ENCODE assay signal across 8 cellular contexts in genomic region chr9:21802418-21803000, GRCh38. TPM values are rescaled to one million over a fixed set of nuclear protein-coding genes. Genes with fewer than 3 reads are reported as not detected.
DNase-seq lines count a peak whose midpoint lies in the region; ATAC-seq and TF ChIP-seq lines count a peak whose summit lies in the region.

Gene MTAP, plus strand, starts transcription at chr9:21802636. Its CDS starts 113 bp downstream, at chr9:21802749.

- H3K9me3 ChIP-seq in SJSA1 (replicated peaks) (no peaks in the 10 kb centered on the region), ovary (no peaks in the 10 kb centered on the region), thoracic aorta (no peaks in the 10 kb centered on the region)

- H3K27me3 Mint-ChIP-seq in activated naive CD8-positive, alpha-beta T cell, result peaks cover 5% of the 10 kb centered on the region

- no peak for TF ChIP-seq CTCF in ovary (IDR thresholded peaks at IDR 0.05)
- TF ChIP-seq CTCF in thoracic aorta (IDR thresholded peaks at IDR 0.05), result no peak

- no peaks in the 10 kb centered on the region for H3K36me3 Mint-ChIP-seq in activated naive CD8-positive, alpha-beta T cell

- peak within 1 kb of the TSS; percentile 99 for H3K4me3 Mint-ChIP-seq in activated naive CD8-positive, alpha-beta T cell

- peak within 1 kb of the TSS; percentile 99 for H3K27ac Mint-ChIP-seq in activated naive CD8-positive, alpha-beta T cell

- H3K27ac ChIP-seq in SJSA1 (peak within 1 kb of the TSS; percentile 60), ovary (peak within 1 kb of the TSS; percentile 68 to 86), thoracic aorta (peak within 1 kb of the TSS; percentile 89 to 93)

- ATAC-seq in Right ventricle myocardium inferior (peak; percentile 99), thoracic aorta (ENCODE audit: insufficient number of reproducible peaks, low FRiP score, low read depth) (peak; percentile 91)

- peak; percentile 77 for TF ChIP-seq POLR2A in ovary (IDR thresholded peaks at IDR 0.05)

- TF ChIP-seq EP300 in ovary (IDR thresholded peaks at IDR 0.05), result no peak

- 0 to 1% (median 0%) methylated on average over 34 to 48 of the region's 48 CpGs for WGBS in ovary, 3 donors

- H3K36me3 ChIP-seq in SJSA1 (peaks cover 8% of the 10 kb centered on the region), ovary (no peaks in the 10 kb centered on the region), thoracic aorta (no peaks in the 10 kb centered on the region)

- no peaks in the 10 kb centered on the region for H3K9me3 Mint-ChIP-seq in activated naive CD8-positive, alpha-beta T cell (ENCODE audit: low read depth)

- intact Hi-C loops in Right ventricle myocardium inferior (cut with DNase I), result loop anchor here (5.0 kb wide), 1 partner anchor 465 kb away; the partner anchor contains the start of gene KLHL9
- intact Hi-C loops in ovary (cut with DNase I), result no loop called here

- H3K27me3 ChIP-seq in SJSA1 (replicated peaks), result no peaks in the 10 kb centered on the region
- no peaks in the 10 kb centered on the region for H3K27me3 ChIP-seq in ovary
- no peaks in the 10 kb centered on the region for H3K27me3 ChIP-seq in thoracic aorta (replicated peaks; ENCODE audit: insufficient read depth)

- DNase-seq in ELR (ENCODE audit: low read depth) (peak; percentile 93), GOT3 (lab: John Stamatoyannopoulos, UW) (peak; percentile 21), LoVo (ENCODE audit: low spot score) (peak; percentile 94), SJSA1 (ENCODE audit: low read depth in 1 of 2, low spot score in 2 of 2) (peak; percentile 82 to 84), Right ventricle myocardium inferior (ENCODE audit: missing footprints) (peak; percentile 92), ovary (peak; percentile 89 to 92 (median 92)), thoracic aorta (ENCODE audit: low spot score) (peak; percentile 76)

- peaks cover 4% of the 10 kb centered on the region; the same call in 1 of the 2 replicates for H3K4me1 ChIP-seq in SJSA1 (replicated peaks)
- peaks cover 4% of the 10 kb centered on the region for H3K4me1 ChIP-seq in ovary (ENCODE audit: insufficient read depth)
- H3K4me1 ChIP-seq in thoracic aorta (ENCODE audit: control insufficient read depth in 1 of 2, low read depth in 2 of 2), result peaks cover 4 to 20% of the 10 kb centered on the region in 2 donors

- H3K4me3 ChIP-seq in SJSA1 (peak within 1 kb of the TSS; percentile 77), ovary (peak within 1 kb of the TSS; percentile 85), thoracic aorta (peak within 1 kb of the TSS; percentile 89)

- H3K4me1 Mint-ChIP-seq in activated naive CD8-positive, alpha-beta T cell (ENCODE audit: low read depth), result peaks cover 39% of the 10 kb centered on the region

RNA-seq across cellular contexts. Expression of gene MTAP, which starts in this region (rescaled TPM):
- total RNA-seq in SJSA1 (2014; rRNA removed; shearing (Covaris generic)), result 5.9 and 20.3 TPM in 2 replicates
- total RNA-seq in Right ventricle myocardium inferior, result 20.4 TPM
- 10 to 100 TPM; 30.1 to 43.3 (median 34.5) TPM for total RNA-seq in ovary
- 10 to 100 TPM; 12.2 to 24.5 TPM for polyA plus RNA-seq in ovary
- total RNA-seq in thoracic aorta, result 10 to 100 TPM; 16.9 to 26.2 TPM

Comparison
In these comparisons a context has a peak if more than half of its experiments do, and no peak if none do; other contexts are left out.
1. Peak in every context shown above with its lines: DNase-seq, ATAC-seq, H3K4me3 ChIP-seq and H3K27ac ChIP-seq.
2. DNase-seq: peak in every context shown above with its lines; median percentile 94 in LoVo; 93 in ELR; 92 in Right ventricle myocardium inferior; 92 in ovary; 83 in SJSA1; 76 in thoracic aorta; 21 in GOT3.